19 cellular contexts compared by ENCODE assay signal in genomic region chr6:6883011-6883410, GRCh38.
DNase-seq lines count a peak whose midpoint lies in the region; ATAC-seq and TF ChIP-seq lines count a peak whose summit lies in the region.
"Had no signal": no experiment of that assay in that cellular context is flagged by ENCODE, and none has a peak within 500 bp of the region (broad histone marks: within the 10 kb centered on the region; RNA-seq: fewer than 3 reads in every experiment).

No MANE protein-coding gene starts in this region.

- no peaks in the 10 kb centered on the region for H3K9me3 Mint-ChIP-seq in activated T-cell treated with anti-CD3 and anti-CD28 coated beads, Interleukin-2, amount 50 U/mL, for 72 hours
- no peaks in the 10 kb centered on the region for H3K9me3 Mint-ChIP-seq in activated naive CD4-positive, alpha-beta T cell treated with anti-CD3 and anti-CD28 coated beads, Interleukin-2, amount 10 ng/mL, durations not matched to agents 7 days and 5 days
- no peaks in the 10 kb centered on the region for H3K9me3 Mint-ChIP-seq in naive thymus-derived CD8-positive, alpha-beta T cell
- H3K9me3 Mint-ChIP-seq: CD4-positive, alpha-beta T cell had no signal

- H3K27me3 ChIP-seq in lower lobe of right lung (ENCODE audit: low read depth) = no peaks in the 10 kb centered on the region

- CTCF ChIA-PET in activated naive CD4-positive, alpha-beta T cell treated with anti-CD3 and anti-CD28 coated beads, Interleukin-2, amount 10 ng/mL, durations not matched to agents 7 days and 5 days (lab: Charles Lee) = no interaction called here

- H3K27me3 Mint-ChIP-seq in activated T-cell treated with anti-CD3 and anti-CD28 coated beads, Interleukin-2, amount 50 U/mL, for 72 hours (ENCODE audit: low read depth) = no peaks in the 10 kb centered on the region
- H3K27me3 Mint-ChIP-seq in activated naive CD4-positive, alpha-beta T cell treated with anti-CD3 and anti-CD28 coated beads, Interleukin-2, amount 10 ng/mL, durations not matched to agents 7 days and 5 days = peaks cover 7% of the 10 kb centered on the region
- peaks cover 0 to 8% (median 0%) of the 10 kb centered on the region in 5 donors for H3K27me3 Mint-ChIP-seq in naive thymus-derived CD8-positive, alpha-beta T cell
- H3K27me3 Mint-ChIP-seq: B cell; CD4-positive, alpha-beta T cell had no signal

- TF ChIP-seq CTCF in epithelial cell of esophagus (IDR thresholded peaks at IDR 0.05; ENCODE audit: insufficient read depth, low read depth, low read length, missing control alignments) = no peak
- TF ChIP-seq CTCF in lower lobe of right lung (IDR thresholded peaks at IDR 0.05) = no peak

- no peak overlapping the region for H3K27ac Mint-ChIP-seq in activated T-cell treated with anti-CD3 and anti-CD28 coated beads, Interleukin-2, amount 50 U/mL, for 72 hours
- no peak overlapping the region for H3K27ac Mint-ChIP-seq in activated naive CD4-positive, alpha-beta T cell treated with anti-CD3 and anti-CD28 coated beads, Interleukin-2, amount 10 ng/mL, durations not matched to agents 7 days and 5 days
- H3K27ac Mint-ChIP-seq in naive thymus-derived CD8-positive, alpha-beta T cell = peak overlapping the region in 1 of 10 donors; percentile 5
- H3K27ac Mint-ChIP-seq: B cell; CD4-positive, alpha-beta T cell had no signal

- H3K4me3 ChIP-seq in epithelial cell of esophagus (ENCODE audit: low read length) = no peak overlapping the region
- no peak overlapping the region for H3K4me3 ChIP-seq in lower lobe of right lung

- POLR2A ChIA-PET in naive thymus-derived CD8-positive, alpha-beta T cell (lab: Charles Lee) = no interaction called here

- H3K36me3 ChIP-seq in lower lobe of right lung = no peaks in the 10 kb centered on the region

- intact Hi-C loops in lower lobe of right lung (cut with DNase I) (no loop called here), left ventricle myocardium superior (cut with micrococcal nuclease) (no loop called here)

- H3K36me3 Mint-ChIP-seq in activated T-cell treated with anti-CD3 and anti-CD28 coated beads, Interleukin-2, amount 50 U/mL, for 72 hours (ENCODE audit: insufficient read depth in 2 of 2) = no peaks in the 10 kb centered on the region
- H3K36me3 Mint-ChIP-seq in activated naive CD4-positive, alpha-beta T cell treated with anti-CD3 and anti-CD28 coated beads, Interleukin-2, amount 10 ng/mL, durations not matched to agents 7 days and 5 days = no peaks in the 10 kb centered on the region
- H3K36me3 Mint-ChIP-seq in naive thymus-derived CD8-positive, alpha-beta T cell = no peaks in the 10 kb centered on the region

- H3K4me3 Mint-ChIP-seq in activated T-cell treated with anti-CD3 and anti-CD28 coated beads, Interleukin-2, amount 50 U/mL, for 72 hours = no peak overlapping the region
- no peak overlapping the region for H3K4me3 Mint-ChIP-seq in activated naive CD4-positive, alpha-beta T cell treated with anti-CD3 and anti-CD28 coated beads, Interleukin-2, amount 10 ng/mL, durations not matched to agents 7 days and 5 days
- H3K4me3 Mint-ChIP-seq in naive thymus-derived CD8-positive, alpha-beta T cell = no peak overlapping the region
- H3K4me3 Mint-ChIP-seq: B cell; CD4-positive, alpha-beta T cell had no signal

- no peaks in the 10 kb centered on the region for H3K9me3 ChIP-seq in lower lobe of right lung

- H3K27ac ChIP-seq in lower lobe of right lung = peak overlapping the region; percentile 2
- H3K27ac ChIP-seq: 22Rv1 had no signal

- H3K4me1 ChIP-seq in lower lobe of right lung = peaks cover 26% of the 10 kb centered on the region

- ATAC-seq in lower lobe of right lung (no peak), left ventricle myocardium superior (no peak)
- no peak for ATAC-seq in activated T-cell treated with anti-CD3 and anti-CD28 coated beads, Interleukin-2, amount 50 U/mL, for 72 hours (replicated peaks in 1 of 2)
- ATAC-seq in naive thymus-derived CD8-positive, alpha-beta T cell = no peak

- peak; percentile 14 for DNase-seq in DMS53 (lab: John Stamatoyannopoulos, UW)
- DNase-seq in DMS53 treated with DMSO at 0.1 percent for 48 hours (lab: John Stamatoyannopoulos, UW; ENCODE audit: unreplicated experiment) = no peak
- DNase-seq in epithelial cell of esophagus (ENCODE audit: low read depth) = peak; percentile 83
- no peak for DNase-seq in lower lobe of right lung
- no peak for DNase-seq in left ventricle myocardium superior
- DNase-seq in activated T-cell treated with anti-CD3 and anti-CD28 coated beads, Interleukin-2, amount 50 U/mL, for 72 hours = no peak
- no peak for DNase-seq in activated naive CD4-positive, alpha-beta T cell treated with anti-CD3 and anti-CD28 coated beads, Interleukin-2, amount 10 ng/mL, durations not matched to agents 7 days and 5 days
- no peak for DNase-seq in naive thymus-derived CD8-positive, alpha-beta T cell
- DNase-seq: CD4-positive, alpha-beta T cell; DMS79 treated with DMSO at 0.1 percent for 48 hours; GDM1; KBM-7; NCI-H1436; NCI-H2029; NCI-H2171 treated with DMSO at 0.1 percent for 48 hours; NCI-H748 treated with DMSO at 0.1 percent for 48 hours; OCI-M1 had no signal

- H3K4me1 Mint-ChIP-seq in activated T-cell treated with anti-CD3 and anti-CD28 coated beads, Interleukin-2, amount 50 U/mL, for 72 hours (ENCODE audit: low read depth) = peaks cover 12% of the 10 kb centered on the region
- H3K4me1 Mint-ChIP-seq in activated naive CD4-positive, alpha-beta T cell treated with anti-CD3 and anti-CD28 coated beads, Interleukin-2, amount 10 ng/mL, durations not matched to agents 7 days and 5 days = peaks cover 2% of the 10 kb centered on the region
- peaks cover 0 to 11% (median 0%) of the 10 kb centered on the region in 4 donors for H3K4me1 Mint-ChIP-seq in naive thymus-derived CD8-positive, alpha-beta T cell

Comparison
In these comparisons a context has a peak if more than half of its experiments do, and no peak if none do; other contexts are left out.
1. DNase-seq: peak in DMS53 (single experiment) and epithelial cell of esophagus (single experiment); none in DMS53 treated with DMSO at 0.1 percent for 48 hours (single experiment), lower lobe of right lung (single experiment), left ventricle myocardium superior (single experiment), activated T-cell treated with anti-CD3 and anti-CD28 coated beads, Interleukin-2, amount 50 U/mL, for 72 hours (0 of 2), activated naive CD4-positive, alpha-beta T cell treated with anti-CD3 and anti-CD28 coated beads, Interleukin-2, amount 10 ng/mL, durations not matched to agents 7 days and 5 days (single experiment) and naive thymus-derived CD8-positive, alpha-beta T cell (0 of 10).